Comparison of ENCODE assay signal across 8 cellular contexts in the genomic region with DNA sequence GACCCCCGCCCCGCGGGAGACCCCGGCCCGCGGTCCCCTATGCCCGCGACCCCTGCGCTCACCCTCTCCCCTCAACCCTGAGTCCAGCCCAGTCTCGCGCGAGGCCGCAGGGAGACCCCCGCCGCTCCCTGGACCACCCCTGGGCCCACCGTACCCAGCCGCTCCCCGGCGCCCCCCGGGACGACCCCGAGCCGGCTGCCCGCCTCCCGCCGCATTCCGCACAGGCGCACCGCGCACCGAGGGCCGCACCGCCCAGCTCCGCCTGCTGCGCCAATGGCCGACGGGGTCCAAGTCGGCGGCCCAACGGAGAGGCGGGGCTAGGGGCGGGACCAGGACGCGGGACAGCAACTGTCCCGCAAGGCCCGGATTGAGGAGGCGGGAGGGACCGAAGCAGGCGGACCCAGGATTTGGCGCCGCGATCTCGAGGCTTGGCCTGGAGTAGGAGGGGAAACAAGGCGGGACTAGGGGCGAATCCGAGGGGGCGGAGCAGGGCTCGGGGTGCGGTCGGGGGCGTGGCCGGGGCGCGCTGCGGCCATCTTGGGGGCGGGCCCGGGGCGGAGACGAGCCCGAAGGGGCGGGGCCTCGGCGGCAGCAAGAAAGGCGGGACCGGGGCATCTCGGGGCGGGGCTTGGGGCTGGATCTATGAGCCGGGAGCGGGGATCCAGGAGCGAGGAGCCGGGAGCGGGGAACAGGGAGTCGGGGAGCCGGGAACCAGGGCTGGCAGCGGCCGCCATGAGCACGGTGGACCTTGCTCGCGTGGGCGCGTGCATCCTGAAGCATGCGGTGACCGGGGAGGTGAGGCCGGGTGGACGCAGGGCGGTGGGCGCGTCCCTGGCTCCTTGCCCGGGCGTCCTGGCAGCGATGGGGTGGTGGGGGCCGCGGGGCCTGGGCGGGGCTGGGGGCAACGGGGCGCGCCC. TPM values are rescaled to one million over a fixed set of nuclear protein-coding genes. Genes with fewer than 3 reads are reported as not detected.
A peak's percentile ranks its signal among the peaks of the same experiment; 100 is the strongest.
DNase-seq lines count a peak whose midpoint lies in the region; ATAC-seq and TF ChIP-seq lines count a peak whose summit lies in the region.

A gene with protein sequence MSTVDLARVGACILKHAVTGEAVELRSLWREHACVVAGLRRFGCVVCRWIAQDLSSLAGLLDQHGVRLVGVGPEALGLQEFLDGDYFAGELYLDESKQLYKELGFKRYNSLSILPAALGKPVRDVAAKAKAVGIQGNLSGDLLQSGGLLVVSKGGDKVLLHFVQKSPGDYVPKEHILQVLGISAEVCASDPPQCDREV (plus strand): TSS at position 624 of the 917 bp plus-strand sequence. CDS start 109 bp downstream, at position 733.

- H3K4me1 ChIP-seq in suprapubic skin = peaks cover 34% of the 10 kb centered on the region

- H3K36me3 Mint-ChIP-seq in activated naive CD4-positive, alpha-beta T cell treated with anti-CD3 and anti-CD28 coated beads, Interleukin-2, amount 50 U/mL, for 72 hours = peaks cover 6 to 11% of the 10 kb centered on the region in 2 donors

- peaks cover 0 to 4% of the 10 kb centered on the region in 2 donors for H3K9me3 Mint-ChIP-seq in activated naive CD4-positive, alpha-beta T cell treated with anti-CD3 and anti-CD28 coated beads, Interleukin-2, amount 50 U/mL, for 72 hours

- no peaks in the 10 kb centered on the region for H3K9me3 ChIP-seq in suprapubic skin

- peak within 1 kb of the TSS; percentile 94 to 98 for H3K27ac Mint-ChIP-seq in activated naive CD4-positive, alpha-beta T cell treated with anti-CD3 and anti-CD28 coated beads, Interleukin-2, amount 50 U/mL, for 72 hours

- TF ChIP-seq EP300 in suprapubic skin (IDR thresholded peaks at IDR 0.05) = no peak

- TF ChIP-seq CTCF in GM10248 (IDR thresholded peaks at IDR 0.05; ENCODE audit: control extremely low read depth, extremely low read depth, low read depth, missing control alignments) (no peak), suprapubic skin (IDR thresholded peaks at IDR 0.05) (no peak)

- peak within 1 kb of the TSS; percentile 96 for H3K27ac ChIP-seq in suprapubic skin

- peak in 1 of 2 donors; percentile 78 for TF ChIP-seq POLR2A in suprapubic skin (IDR thresholded peaks at IDR 0.05)

- DNase-seq in GM10248 (ENCODE audit: extremely low spot score) (peak; percentile 99), NCI-H1092 treated with DMSO at 0.1 percent for 48 hours (lab: John Stamatoyannopoulos, UW) (peak; percentile 94), SKM-1 treated with dmso at 0.1 percent for 144 hours (lab: John Stamatoyannopoulos, UW; ENCODE audit: unreplicated experiment) (peak; percentile 90), globus pallidus (ENCODE audit: low spot score) (peak; percentile 99), nucleus accumbens (lab: John Stamatoyannopoulos, UW) (peak; percentile 66 to 100 (median 98)), suprapubic skin (ENCODE audit: low spot score in 2 of 2) (peak; percentile 100)
- peak; percentile 99 for DNase-seq in activated naive CD4-positive, alpha-beta T cell treated with anti-CD3 and anti-CD28 coated beads, Interleukin-2, amount 50 U/mL, for 72 hours (ENCODE audit: low spot score in 2 of 2)

- ATAC-seq in HG02610 (IDR thresholded peaks at IDR 0.05; ENCODE audit: unreplicated experiment) = peak; percentile 63
- ATAC-seq in activated naive CD4-positive, alpha-beta T cell treated with anti-CD3 and anti-CD28 coated beads, Interleukin-2, amount 50 U/mL, for 72 hours = peak; percentile 80 to 84

- peak within 1 kb of the TSS; percentile 83 for H3K4me3 ChIP-seq in suprapubic skin

- 0% methylated on average over 19 of the region's 107 CpGs for WGBS in suprapubic skin

- no peaks in the 10 kb centered on the region for H3K27me3 ChIP-seq in suprapubic skin

- CTCF ChIA-PET in GM10248 (lab: Yijun Ruan, JAX) = interaction anchor here (0.9 to 5.3 kb wide), 6 partner anchors 12 to 58 kb away, joined by 3 to 40 read pairs (median 3); no protein-coding TSS in a partner anchor

- no peaks in the 10 kb centered on the region for H3K36me3 ChIP-seq in suprapubic skin

- POLR2A ChIA-PET in GM10248 (lab: Yijun Ruan, JAX) = interaction anchor here (0.6 to 2.7 kb wide), 5 partner anchors 25 to 284 kb away, joined by 3 to 12 read pairs (median 7); a partner anchor contains a TSS

RNA-seq across cellular contexts. Expression of the gene that starts here (rescaled TPM):
- 10 to 100 TPM; 34.7 to 38.8 TPM for total RNA-seq in activated naive CD4-positive, alpha-beta T cell treated with anti-CD3 and anti-CD28 coated beads, Interleukin-2, amount 50 U/mL, for 72 hours
- 10 to 100 TPM in 2 of 4 donors, 1 to 10 TPM in 2; 9.7 to 16.3 (median 10.7) TPM for total RNA-seq in suprapubic skin

Comparison
In these comparisons a context has a peak if more than half of its experiments do, and no peak if none do; other contexts are left out.
1. Peak in every context shown above with its lines: DNase-seq, ATAC-seq, H3K4me3 ChIP-seq and H3K27ac ChIP-seq.